12 cellular contexts compared by ENCODE assay signal in the genomic region with DNA sequence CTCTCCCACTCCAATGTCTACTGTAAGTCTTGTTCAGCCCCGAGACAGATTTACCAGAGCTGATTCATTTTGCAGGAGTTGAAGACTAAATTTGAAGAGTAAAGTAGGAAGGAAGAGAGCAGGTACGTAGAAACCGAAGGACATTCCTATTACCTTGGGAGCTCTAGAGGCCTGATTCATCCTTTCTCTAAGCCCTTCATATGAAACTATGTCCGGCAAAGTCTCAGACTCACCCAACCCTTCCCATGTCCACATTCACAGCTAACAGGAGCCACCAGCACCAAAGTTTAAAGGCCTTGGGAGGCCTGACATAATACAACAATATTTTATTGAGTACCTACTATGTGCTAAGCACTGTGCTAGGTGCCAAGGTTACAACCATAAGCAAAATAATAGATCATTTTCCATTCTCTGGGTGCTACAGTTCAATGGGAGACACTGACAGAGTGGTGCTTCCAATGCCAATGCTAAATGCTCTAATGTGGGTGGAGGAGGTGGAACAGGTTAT.
DNase-seq lines count a peak whose midpoint lies in the region; ATAC-seq and TF ChIP-seq lines count a peak whose summit lies in the region.
"Had no signal": no experiment of that assay in that cellular context is flagged by ENCODE, and none has a peak within 500 bp of the region (broad histone marks: within the 10 kb centered on the region; RNA-seq: fewer than 3 reads in every experiment).

No MANE protein-coding gene starts in this region.

- no peak overlapping the region for H3K4me3 Mint-ChIP-seq in activated naive CD4-positive, alpha-beta T cell treated with anti-CD3 and anti-CD28 coated beads for 36 hours
- peak overlapping the region; percentile 28 for H3K4me3 Mint-ChIP-seq in activated T-helper 1 cell treated with anti-CD3 and anti-CD28 coated beads, Interleukin-12 subunit alpha, Interleukin-12 subunit beta, Interleukin-2, Interleukin-4 antibody, amounts not matched to agents 30 ng/mL and 10 ng/mL and 1 ng/mL, durations not matched to agents 14 hours and 24 hours and 36 hours
- peak overlapping the region; percentile 66 for H3K4me3 Mint-ChIP-seq in type B pancreatic cell

- DNase-seq in activated naive CD4-positive, alpha-beta T cell treated with anti-CD3 and anti-CD28 coated beads for 36 hours = no peak
- DNase-seq in activated naive CD4-positive, alpha-beta T cell treated with anti-CD3 and anti-CD28 coated beads, Interleukin-2, amount 50 U/mL, for 16 hours = no peak
- DNase-seq in activated T-helper 1 cell treated with anti-CD3 and anti-CD28 coated beads, Interleukin-12 subunit alpha, Interleukin-12 subunit beta, Interleukin-2, Interleukin-4 antibody, amounts not matched to agents 30 ng/mL and 10 ng/mL and 1 ng/mL, durations not matched to agents 14 hours and 24 hours and 36 hours (ENCODE audit: low spot score) = no peak
- DNase-seq in type B pancreatic cell (ENCODE audit: extremely low spot score, unreplicated experiment) (no peak), foreskin melanocyte (no peak), NCI-H187 (lab: John Stamatoyannopoulos, UW) (no peak)
- DNase-seq: BE2C, hypothalamus, psoas muscle had no signal

- peaks cover 22% of the 10 kb centered on the region for H3K4me1 Mint-ChIP-seq in activated naive CD4-positive, alpha-beta T cell treated with anti-CD3 and anti-CD28 coated beads for 36 hours (ENCODE audit: low read depth)
- H3K4me1 Mint-ChIP-seq in activated T-helper 1 cell treated with anti-CD3 and anti-CD28 coated beads, Interleukin-12 subunit alpha, Interleukin-12 subunit beta, Interleukin-2, Interleukin-4 antibody, amounts not matched to agents 30 ng/mL and 10 ng/mL and 1 ng/mL, durations not matched to agents 14 hours and 24 hours and 36 hours (ENCODE audit: low read depth) = peaks cover 30% of the 10 kb centered on the region
- H3K4me1 Mint-ChIP-seq in type B pancreatic cell (ENCODE audit: unreplicated experiment) = peaks cover 16% of the 10 kb centered on the region

- peaks cover 13% of the 10 kb centered on the region; the same call in 1 of the 2 replicates for H3K4me1 ChIP-seq in iPS-20b (ENCODE audit: insufficient read depth, low read length)
- H3K4me1 ChIP-seq: BE2C, psoas muscle had no signal

- H3K36me3 Mint-ChIP-seq in activated naive CD4-positive, alpha-beta T cell treated with anti-CD3 and anti-CD28 coated beads for 36 hours (ENCODE audit: low read depth) = peaks cover 1% of the 10 kb centered on the region
- peaks cover 3% of the 10 kb centered on the region for H3K36me3 Mint-ChIP-seq in activated T-helper 1 cell treated with anti-CD3 and anti-CD28 coated beads, Interleukin-12 subunit alpha, Interleukin-12 subunit beta, Interleukin-2, Interleukin-4 antibody, amounts not matched to agents 30 ng/mL and 10 ng/mL and 1 ng/mL, durations not matched to agents 14 hours and 24 hours and 36 hours (ENCODE audit: low read depth)
- no peaks in the 10 kb centered on the region for H3K36me3 Mint-ChIP-seq in type B pancreatic cell
- H3K36me3 Mint-ChIP-seq: IgD-negative memory B cell had no signal

- H3K27me3 Mint-ChIP-seq in activated naive CD4-positive, alpha-beta T cell treated with anti-CD3 and anti-CD28 coated beads for 36 hours (ENCODE audit: low read depth) = no peaks in the 10 kb centered on the region
- H3K27me3 Mint-ChIP-seq in activated T-helper 1 cell treated with anti-CD3 and anti-CD28 coated beads, Interleukin-12 subunit alpha, Interleukin-12 subunit beta, Interleukin-2, Interleukin-4 antibody, amounts not matched to agents 30 ng/mL and 10 ng/mL and 1 ng/mL, durations not matched to agents 14 hours and 24 hours and 36 hours (ENCODE audit: insufficient read depth) = no peaks in the 10 kb centered on the region
- no peaks in the 10 kb centered on the region for H3K27me3 Mint-ChIP-seq in type B pancreatic cell
- H3K27me3 Mint-ChIP-seq: IgD-negative memory B cell had no signal

- peaks cover 1% of the 10 kb centered on the region for H3K9me3 Mint-ChIP-seq in activated naive CD4-positive, alpha-beta T cell treated with anti-CD3 and anti-CD28 coated beads for 36 hours
- H3K9me3 Mint-ChIP-seq in activated T-helper 1 cell treated with anti-CD3 and anti-CD28 coated beads, Interleukin-12 subunit alpha, Interleukin-12 subunit beta, Interleukin-2, Interleukin-4 antibody, amounts not matched to agents 30 ng/mL and 10 ng/mL and 1 ng/mL, durations not matched to agents 14 hours and 24 hours and 36 hours = peaks cover 3% of the 10 kb centered on the region
- H3K9me3 Mint-ChIP-seq in type B pancreatic cell = peaks cover 11% of the 10 kb centered on the region
- H3K9me3 Mint-ChIP-seq: IgD-negative memory B cell had no signal

- ATAC-seq in HG03108 (IDR thresholded peaks at IDR 0.05; ENCODE audit: unreplicated experiment) = no peak

- no peaks in the 10 kb centered on the region for H3K36me3 ChIP-seq in iPS-20b (ENCODE audit: insufficient read depth, low read depth, low read length)
- H3K36me3 ChIP-seq: BE2C had no signal

- H3K9me3 ChIP-seq in iPS-20b (ENCODE audit: insufficient read depth, low read depth, low read length) = peaks cover 4% of the 10 kb centered on the region; the same call in 1 of the 2 replicates
- H3K9me3 ChIP-seq: psoas muscle had no signal

- H3K27ac ChIP-seq in iPS-20b (ENCODE audit: low read length) = peak overlapping the region; percentile 83
- H3K27ac ChIP-seq: psoas muscle had no signal

- intact Hi-C loops in activated naive CD4-positive, alpha-beta T cell treated with anti-CD3 and anti-CD28 coated beads for 36 hours (cut with micrococcal nuclease) = loop anchor here (1.0 to 2.0 kb wide), 11 partner anchors 11 to 510 kb away; a partner anchor contains a TSS
- intact Hi-C loops in activated T-helper 1 cell treated with anti-CD3 and anti-CD28 coated beads, Interleukin-12 subunit alpha, Interleukin-12 subunit beta, Interleukin-2, Interleukin-4 antibody, amounts not matched to agents 30 ng/mL and 10 ng/mL and 1 ng/mL, durations not matched to agents 14 hours and 24 hours and 36 hours (cut with micrococcal nuclease) = loop anchor here (1.0 to 5.0 kb wide), 14 partner anchors 11 to 614 kb away; a partner anchor contains a TSS

- H3K4me3 ChIP-seq in iPS-20b (ENCODE audit: low read length) = peak overlapping the region; percentile 11; the same call in 1 of the 2 replicates
- H3K4me3 ChIP-seq: psoas muscle had no signal

- H3K27me3 ChIP-seq in iPS-20b (ENCODE audit: insufficient read depth, low read length) = no peaks in the 10 kb centered on the region
- H3K27me3 ChIP-seq: BE2C had no signal

- TF ChIP-seq CTCF in type B pancreatic cell (conservative IDR thresholded peaks at IDR 0.05) = no peak

- CTCF ChIA-PET in activated naive CD4-positive, alpha-beta T cell treated with anti-CD3 and anti-CD28 coated beads for 36 hours (lab: Charles Lee) = interaction anchor here (0.5 to 1.5 kb wide), 4 partner anchors 33 to 74 kb away, joined by 3 to 5 read pairs (median 4); no protein-coding TSS in a partner anchor

- peak overlapping the region; percentile 87 for H3K27ac Mint-ChIP-seq in activated naive CD4-positive, alpha-beta T cell treated with anti-CD3 and anti-CD28 coated beads for 36 hours
- peak overlapping the region; percentile 98 for H3K27ac Mint-ChIP-seq in activated T-helper 1 cell treated with anti-CD3 and anti-CD28 coated beads, Interleukin-12 subunit alpha, Interleukin-12 subunit beta, Interleukin-2, Interleukin-4 antibody, amounts not matched to agents 30 ng/mL and 10 ng/mL and 1 ng/mL, durations not matched to agents 14 hours and 24 hours and 36 hours
- peak overlapping the region; percentile 92 for H3K27ac Mint-ChIP-seq in type B pancreatic cell

- H3K9ac ChIP-seq in iPS-20b (ENCODE audit: low read depth, low read length) = peak overlapping the region; percentile 17; the same call in 1 of the 2 replicates
